ENCODE assay signal across 26 cellular contexts in genomic region chr1:51512611-51513010, GRCh38. TPM values are rescaled to one million over a fixed set of nuclear protein-coding genes. Genes with fewer than 3 reads are reported as not detected.
DNase-seq lines count a peak whose midpoint lies in the region; ATAC-seq, FAIRE-seq and TF ChIP-seq lines count a peak whose summit lies in the region.
"Had no signal": no experiment of that assay in that cellular context is flagged by ENCODE, and none has a peak within 500 bp of the region (broad histone marks: within the 10 kb centered on the region; RNA-seq: fewer than 3 reads in every experiment).

No MANE protein-coding gene starts in this region.

- no peaks in the 10 kb centered on the region for H4K20me1 ChIP-seq in GM12878 (ENCODE audit: control insufficient read depth, insufficient read depth)

- SMC1A ChIA-PET in GM12878 (lab: Charles Lee; ENCODE audit: uncharacterized antibody, unreplicated experiment), result interaction anchor here (0.7 to 2.8 kb wide), 12 partner anchors 8 to 112 kb away, joined by 3 to 21 read pairs (median 5); no protein-coding TSS in a partner anchor

- H3K36me3 ChIP-seq in GM12878 (ENCODE audit: control insufficient read depth in 2 of 2, insufficient read depth in 2 of 2, low read length in 1 of 2), result no peaks in the 10 kb centered on the region
- no peaks in the 10 kb centered on the region for H3K36me3 ChIP-seq in gastrocnemius medialis
- H3K36me3 ChIP-seq in colonic mucosa, result no peaks in the 10 kb centered on the region
- H3K36me3 ChIP-seq: BE2C, tibial nerve had no signal

- TF ChIP-seq RAD21 in GM12878 (IDR thresholded peaks at IDR 0.05; ENCODE audit: insufficient read depth, low read depth, low read length), result no peak

- H3K4me3 ChIP-seq in GM12878, result peak overlapping the region; percentile 37; the same call in 1 of the 2 replicates
- H3K4me3 ChIP-seq in gastrocnemius medialis, result no peak overlapping the region
- no peak overlapping the region for H3K4me3 ChIP-seq in colonic mucosa
- H3K4me3 ChIP-seq: lung, tibial nerve had no signal

- H3K27me3 ChIP-seq in GM12878 (replicated peaks in 1 of 2; ENCODE audit: control insufficient read depth in 2 of 2, insufficient read depth in 2 of 2, low read length in 1 of 2) (no peaks in the 10 kb centered on the region), gastrocnemius medialis (no peaks in the 10 kb centered on the region), colonic mucosa (no peaks in the 10 kb centered on the region)
- H3K27me3 ChIP-seq: BE2C, tibial nerve had no signal

- peak overlapping the region; percentile 24; the same call in 1 of the 2 replicates for H3K9ac ChIP-seq in GM12878 (ENCODE audit: control insufficient read depth, insufficient read depth, low read length)
- no peak overlapping the region for H3K9ac ChIP-seq in colonic mucosa (ENCODE audit: low read depth in 2 of 2, low read length in 2 of 2)
- H3K9ac ChIP-seq: parathyroid adenoma had no signal

- no peaks in the 10 kb centered on the region for H3K9me3 ChIP-seq in GM12878 (replicated peaks; ENCODE audit: control insufficient read depth, insufficient read depth, low read length)
- no peaks in the 10 kb centered on the region for H3K9me3 ChIP-seq in gastrocnemius medialis
- no peaks in the 10 kb centered on the region for H3K9me3 ChIP-seq in colonic mucosa
- H3K9me3 ChIP-seq: BE2C, tibial nerve had no signal

- WGBS in GM12878 (ENCODE audit: insufficient coverage, insufficient replicate concordance, low lambda C conversion rate, missing lambda C conversion rate), result 0% methylated on average over 1 of the region's 1 CpG

- ATAC-seq in activated CD4-positive, CD25-positive, alpha-beta regulatory T cell treated with anti-CD3 and anti-CD28 coated beads, Interleukin-2, amount 50 U/mL, for 24 hours, result peak; percentile 42
- ATAC-seq in HG03354 (IDR thresholded peaks at IDR 0.05; ENCODE audit: poor library complexity, severe bottlenecking, unreplicated experiment) (peak; percentile 38), GM12878 (peak; percentile 19), gastrocnemius medialis (no peak)
- ATAC-seq: Right ventricle myocardium inferior had no signal

- no TSS peak for BruUV-seq in GM12878 (replicated peaks; lab: Mats Ljungman, UMichigan)

- TF ChIP-seq POLR2A in GM12878 (IDR thresholded peaks at IDR 0.05; ENCODE audit: low read depth, low read length) (no peak), gastrocnemius medialis (IDR thresholded peaks at IDR 0.05) (no peak)

- H3K4me1 ChIP-seq in GM12878 (ENCODE audit: control insufficient read depth, insufficient read depth, low read length) (peaks cover 24% of the 10 kb centered on the region), gastrocnemius medialis (peaks cover 78 to 80% of the 10 kb centered on the region in 2 donors), colonic mucosa (peaks cover 10% of the 10 kb centered on the region)
- H3K4me1 ChIP-seq: BE2C had no signal

- TF ChIP-seq EP300 in GM12878 (IDR thresholded peaks at IDR 0.05; ENCODE audit: borderline replicate concordance in 1 of 2, control insufficient read depth in 1 of 2, low read depth in 2 of 2, low read length in 2 of 2), result no peak

- FAIRE-seq in GM12878 (lab: Jason Lieb, UNC), result peak; percentile 56

- no peak for TF ChIP-seq CTCF in GM12878 (IDR thresholded peaks at IDR 0.05 in 2 of 3, conservative IDR thresholded peaks at IDR 0.05 in 1 of 3; ENCODE audit: control insufficient read depth in 2 of 3, extremely low read depth in 1 of 3, insufficient read depth in 1 of 3, low read depth in 3 of 3, low read length in 3 of 3)
- no peak for TF ChIP-seq CTCF in gastrocnemius medialis (IDR thresholded peaks at IDR 0.05 in 4 of 5, conservative IDR thresholded peaks at IDR 0.05 in 1 of 5)
- TF ChIP-seq CTCF in colonic mucosa (IDR thresholded peaks at IDR 0.05), result no peak

- peaks cover 98% of the 10 kb centered on the region for H3K79me2 ChIP-seq in GM12878 (ENCODE audit: control insufficient read depth, insufficient read depth, low read length)

- peak overlapping the region; percentile 83 for H3K27ac ChIP-seq in GM12878 (ENCODE audit: control insufficient read depth, insufficient read depth)
- peak overlapping the region; percentile 95 to 97 (median 97) for H3K27ac ChIP-seq in gastrocnemius medialis
- H3K27ac ChIP-seq in colonic mucosa, result no peak overlapping the region
- H3K27ac ChIP-seq: parathyroid adenoma had no signal

- intact Hi-C loops in GM12878 (cut with micrococcal nuclease; ENCODE audit: unreplicated experiment) (loop anchor here (10.0 kb wide), 2 partner anchors 222 to 278 kb away; partner anchors contain the start of gene RNF11), gastrocnemius medialis (cut with DNase I; ENCODE audit: low total_unique reads) (loop anchor here (10.0 kb wide), 1 partner anchor 548 kb away; the partner anchor contains the start of gene FAF1), colonic mucosa (cut with DNase I) (no loop called here)

- DNase-seq in activated CD4-positive, CD25-positive, alpha-beta regulatory T cell (lab: John Stamatoyannopoulos, UW), result no peak
- DNase-seq in GM12878 (ENCODE audit: low read depth, low spot score) (no peak), gastrocnemius medialis (no peak), colonic mucosa (no peak), superior temporal gyrus (ENCODE audit: extremely low spot score) (no peak)
- no peak for DNase-seq in activated effector memory CD4-positive, alpha-beta T cell treated with Interleukin-2 at 50 U/mL for 16 hours
- DNase-seq: 8988T; activated CD4-positive, alpha-beta T cell treated with anti-CD3 and anti-CD28 coated beads, Interleukin-2, amount 50 U/mL, for 1 hour; activated naive CD4-positive, alpha-beta T cell treated with anti-CD3 and anti-CD28 coated beads for 36 hours; aorta; BE2C; DMS 273 treated with DMSO at 0.1 percent for 48 hours; effector memory CD4-positive, alpha-beta T cell; GF-D8; KG1; NCI-H1092; NCI-H2081; NCI-H510A; stimulated activated CD4-positive, alpha-beta T cell treated with anti-CD3 and anti-CD28 coated beads, Interleukin-1b, Interleukin-23, amount 100 ng/mL, for 48 hours; stimulated activated naive CD4-positive, alpha-beta T cell treated with Interleukin-2 at 50 U/mL for 16 hours had no signal

- RAD21 ChIA-PET in GM12878 (lab: Charles Lee; ENCODE audit: unreplicated experiment), result interaction anchor here (0.6 to 1.9 kb wide), 9 partner anchors 9 to 218 kb away, joined by 3 to 13 read pairs (median 3); no protein-coding TSS in a partner anchor

- H2AFZ ChIP-seq in GM12878 (ENCODE audit: control insufficient read depth, low read depth, low read length), result no peak overlapping the region
- H2AFZ ChIP-seq: parathyroid adenoma had no signal

- POLR2A ChIA-PET in GM12878 (lab: Charles Lee), result interaction anchor here (0.6 to 2.3 kb wide), 9 partner anchors 9 to 542 kb away, joined by 3 to 20 read pairs (median 5); partner anchors contain the start of gene TXNDC12

- in situ Hi-C loops in GM12878 (cut with MboI), result no loop called here
- in situ Hi-C loops in gastrocnemius medialis (cut with MboI; ENCODE audit: low sequenced_read_pairs in 4 of 4), result loop anchor here in 1 of 4 donors (25.0 kb wide), 1 partner anchor 100 kb away; no protein-coding TSS in a partner anchor

- peak overlapping the region; percentile 88 for H3K4me2 ChIP-seq in GM12878 (ENCODE audit: control insufficient read depth, insufficient read depth)

- CTCF ChIA-PET in GM12878 (lab: Yijun Ruan, JAX), result interaction anchor here (1.0 to 2.8 kb wide), 3 partner anchors 9 to 91 kb away, joined by 3 to 11 read pairs (median 6); no protein-coding TSS in a partner anchor

TF ChIP-seq in GM12878, 131 proteins besides CTCF, POLR2A, EP300 and RAD21 (continues in another document):
- TF ChIP-seq ZNF24 (IDR thresholded peaks at IDR 0.05) (no peak), MXI1 (IDR thresholded peaks at IDR 0.05; ENCODE audit: low read depth, low read length) (peak; percentile 27; the same call in 1 of the 2 replicates), BCLAF1 (IDR thresholded peaks at IDR 0.05) (no peak), TCF7 (IDR thresholded peaks at IDR 0.05; ENCODE audit: borderline replicate concordance) (no peak), EED (IDR thresholded peaks at IDR 0.05; ENCODE audit: low read depth) (no peak)

RNA-seq across cellular contexts. Expression of gene EPS15, which starts 6.5 kb away (rescaled TPM):
- 323 and 356 TPM in 2 replicates for total RNA-seq in GM12878 (2013; cell fraction: nucleolus; rRNA removed)
- total RNA-seq in GM12878 (2014; rRNA removed) (53.4 and 65.1 TPM in 2 replicates), GM12878 (2014; rRNA removed; fragmentation: Illumina TruSeq; extraction: Trizol) (71.6 and 75.1 TPM in 2 replicates), GM12878 (2021) (87.8 and 88.2 TPM in 2 replicates), gastrocnemius medialis (100 to 1,000 TPM in 1 of 4 donors, 10 to 100 TPM in 3; 44.8 to 121 (median 71.0) TPM), colonic mucosa (10 to 100 TPM; 40.3 to 55.8 TPM)
- polyA plus RNA-seq in GM12878 (2011; ENCODE audit: low read depth), result 19.0 TPM
- polyA plus RNA-seq in GM12878 (2011; rRNA removed) (61.9 and 86.3 TPM in 2 replicates), GM12878 (2014; fragmentation: Illumina TruSeq; extraction: Trizol) (60.6 and 80.7 TPM in 2 replicates), GM12878 (2014; fragmentation: Nextera tagmentation; extraction: Ambion mirVana) (10 to 100 TPM; 24.7 to 49.5 TPM), GM12878 (2014; rRNA removed) (37.6 and 43.3 TPM in 2 replicates), GM12878 (2016; fragmentation: Nextera tagmentation; extraction: Ambion mirVana) (10 to 100 TPM; 55.5 to 57.1 TPM)
- polyA plus RNA-seq in GM12878 (2011; cell fraction: cytosol; rRNA removed), result 23.5 and 33.2 TPM in 2 replicates
- polyA plus RNA-seq in GM12878 (2011; cell fraction: nucleus; rRNA removed), result 33.4 and 34.4 TPM in 2 replicates
- 27.6 and 33.8 TPM in 2 replicates for polyA plus RNA-seq in GM12878 (2012)
- polyA minus RNA-seq in GM12878 (2011; rRNA and poly(A)+ RNA removed), result 79.6 and 113 TPM in 2 replicates
- 37.7 and 45.4 TPM in 2 replicates for polyA minus RNA-seq in GM12878 (2011; cell fraction: cytosol; rRNA and poly(A)+ RNA removed)
- polyA minus RNA-seq in GM12878 (2011; cell fraction: nucleus; rRNA and poly(A)+ RNA removed), result 29.9 and 40.9 TPM in 2 replicates

Comparison
In these comparisons a context has a peak if more than half of its experiments do, and no peak if none do; other contexts are left out.
1. ATAC-seq: peak in activated CD4-positive, CD25-positive, alpha-beta regulatory T cell treated with anti-CD3 and anti-CD28 coated beads, Interleukin-2, amount 50 U/mL, for 24 hours (2 of 2), HG03354 (single experiment) and GM12878 (single experiment); none in gastrocnemius medialis (0 of 2).